In genomic region chr1:93811646-93812045, GRCh38 we compare ENCODE assay signal across 2 cellular contexts.
TF ChIP-seq lines count a peak whose summit lies in the region.

No MANE protein-coding gene starts in this region.

TF ChIP-seq in SK-N-SH, 30 proteins besides CTCF, POLR2A, EP300 and RAD21 (continued from another document):
- TF ChIP-seq IRF3 (IDR thresholded peaks at IDR 0.05; ENCODE audit: low read depth, low read length) (no peak), USF1 (IDR thresholded peaks at IDR 0.05; ENCODE audit: borderline replicate concordance, low read depth) (no peak), USF2 (IDR thresholded peaks at IDR 0.05; ENCODE audit: borderline replicate concordance, low read depth, low read length) (no peak), REST (IDR thresholded peaks at IDR 0.05; ENCODE audit: low read depth, low read length) (no peak), CHD2 (IDR thresholded peaks at IDR 0.05; ENCODE audit: low read length, partially characterized antibody) (no peak), JUND (IDR thresholded peaks at IDR 0.05) (no peak)

TF ChIP-seq in SK-N-SH treated with all-trans-retinoic acid at 6 μM for 48 hours, 23 proteins besides CTCF, POLR2A, EP300 and RAD21 (continued from another document):
- TF ChIP-seq POU6F1 (CRISPR knock-in tag; IDR thresholded peaks at IDR 0.05; ENCODE audit: borderline replicate concordance, low read depth), result no peak
- no peak for TF ChIP-seq ZNF8 (CRISPR knock-in tag; IDR thresholded peaks at IDR 0.05)
- no peak for TF ChIP-seq GLIS3 (CRISPR knock-in tag; IDR thresholded peaks at IDR 0.05)
- no peak for TF ChIP-seq RARB (CRISPR knock-in tag; IDR thresholded peaks at IDR 0.05)
